8 cellular contexts compared by ENCODE assay signal in genomic region chr10:72364239-72364777, GRCh38. TPM values are rescaled to one million over a fixed set of nuclear protein-coding genes. Genes with fewer than 3 reads are reported as not detected.
DNase-seq lines count a peak whose midpoint lies in the region; ATAC-seq and TF ChIP-seq lines count a peak whose summit lies in the region.

No MANE protein-coding gene starts in this region.

- intact Hi-C loops in left ventricle myocardium inferior (cut with micrococcal nuclease) = loop anchor here (10.0 kb wide), 1 partner anchor 470 kb away; no protein-coding TSS in a partner anchor

- no peaks in the 10 kb centered on the region for H3K27me3 ChIP-seq in left ventricle myocardium inferior (ENCODE audit: low read depth)

- H3K27ac ChIP-seq in left ventricle myocardium inferior (replicated peaks) = peak overlapping the region; percentile 72

- DNase-seq in GM12865 (ENCODE audit: low read depth) (peak; percentile 94), NCI-H1694 (lab: John Stamatoyannopoulos, UW) (peak; percentile 85), T follicular helper cell (ENCODE audit: low read depth) (peak; percentile 78), amniotic epithelial cell (ENCODE audit: low read depth) (peak; percentile 94), left ventricle myocardium inferior (peak; percentile 90), renal cortical epithelial cell (ENCODE audit: low read depth) (peak; percentile 92)

- H3K36me3 ChIP-seq in left ventricle myocardium inferior = peaks cover 24% of the 10 kb centered on the region

- ATAC-seq in HG02678 (IDR thresholded peaks at IDR 0.05; ENCODE audit: unreplicated experiment) = peak; percentile 90
- ATAC-seq in GM21367 (IDR thresholded peaks at IDR 0.05; ENCODE audit: unreplicated experiment) = no peak

- H3K4me1 ChIP-seq in left ventricle myocardium inferior = peaks cover 12% of the 10 kb centered on the region

- no peaks in the 10 kb centered on the region for H3K9me3 ChIP-seq in left ventricle myocardium inferior (replicated peaks)

- H3K4me3 ChIP-seq in GM12865 (ENCODE audit: low read depth, low read length) = no peak overlapping the region
- H3K4me3 ChIP-seq in left ventricle myocardium inferior = peak overlapping the region; percentile 48

- TF ChIP-seq CTCF in GM12865 (IDR thresholded peaks at IDR 0.05; ENCODE audit: insufficient read depth, low read depth, low read length, missing control alignments) = peak; percentile 96
- TF ChIP-seq CTCF in left ventricle myocardium inferior (IDR thresholded peaks at IDR 0.05; ENCODE audit: borderline replicate concordance) = peak; percentile 98

RNA-seq across cellular contexts. Expression of gene DNAJB12, which starts 9.6 kb away (rescaled TPM):
- total RNA-seq in left ventricle myocardium inferior (25.6 TPM), renal cortical epithelial cell (24.8 and 33.8 TPM in 2 replicates)
